Comparison of ENCODE assay signal across 8 cellular contexts in the genomic region with DNA sequence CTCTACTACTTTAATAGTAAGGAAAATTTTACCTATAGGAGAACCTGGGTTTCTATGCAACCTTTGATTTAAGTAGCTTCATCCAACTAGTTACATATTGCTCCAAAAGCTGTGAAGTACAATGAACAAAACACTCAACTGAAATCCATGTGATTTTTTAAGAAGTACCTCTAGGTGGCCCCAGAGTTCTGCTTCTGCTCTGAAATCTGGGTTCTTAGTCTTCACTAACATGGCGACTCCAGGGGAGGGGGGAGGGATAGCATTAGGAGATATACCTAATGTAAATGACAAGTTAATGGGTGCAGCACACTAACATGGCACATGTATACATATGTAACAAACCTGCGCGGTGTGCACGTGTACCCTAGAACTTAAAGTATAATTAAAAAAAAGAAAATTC.
DNase-seq lines count a peak whose midpoint lies in the region; ATAC-seq and TF ChIP-seq lines count a peak whose summit lies in the region.

No MANE protein-coding gene starts in this region.

- ATAC-seq in HG02884 (IDR thresholded peaks at IDR 0.05; ENCODE audit: unreplicated experiment) (peak; percentile 99), GM21737 (IDR thresholded peaks at IDR 0.05; ENCODE audit: unreplicated experiment) (no peak)

- in situ Hi-C loops in ACHN (cut with HindIII; ENCODE audit: low pct_ligation_motif_present, low pct_unique_long_range_greater_than_20kb, low sequenced_read_pairs) (no loop called here), transverse colon (cut with MboI; ENCODE audit: low pct_ligation_motif_present in 1 of 4, low pct_unique_long_range_greater_than_20kb in 1 of 4, low sequenced_read_pairs in 3 of 4) (no loop called here)

- DNase-seq in ACHN (peak; percentile 25), NCI-H526 treated with DMSO at 0.1 percent for 48 hours (lab: John Stamatoyannopoulos, UW) (peak; percentile 33), endothelial cell (ENCODE audit: low spot score) (peak; percentile 24), UCSD-AML1 (lab: John Stamatoyannopoulos, UW; ENCODE audit: unreplicated experiment) (no peak), transverse colon (no peak)

- H3K4me3 ChIP-seq in GM12875 (ENCODE audit: low read depth, low read length): no peak overlapping the region
- H3K4me3 ChIP-seq in transverse colon: no peak overlapping the region

- TF ChIP-seq EP300 in transverse colon (IDR thresholded peaks at IDR 0.05; ENCODE audit: low read depth): no peak

- H3K4me1 Mint-ChIP-seq in endothelial cell (ENCODE audit: unreplicated experiment): no peaks in the 10 kb centered on the region

- no peaks in the 10 kb centered on the region for H3K9me3 Mint-ChIP-seq in endothelial cell (ENCODE audit: unreplicated experiment)

- no peaks in the 10 kb centered on the region for H3K27me3 Mint-ChIP-seq in endothelial cell (ENCODE audit: unreplicated experiment)

- no peaks in the 10 kb centered on the region for H3K27me3 ChIP-seq in transverse colon

- no peak overlapping the region for H3K27ac Mint-ChIP-seq in endothelial cell (ENCODE audit: unreplicated experiment)

- 26 to 84% methylated on average over 3 to 4 of the region's 4 CpGs for WGBS in transverse colon (ENCODE audit: low coverage in 1 of 2), 2 donors

- no peak overlapping the region for H3K27ac ChIP-seq in transverse colon

- no peak overlapping the region for H3K4me3 Mint-ChIP-seq in endothelial cell (ENCODE audit: unreplicated experiment)

- H3K36me3 ChIP-seq in transverse colon: no peaks in the 10 kb centered on the region

- H3K9me3 ChIP-seq in transverse colon: no peaks in the 10 kb centered on the region

- no peak for TF ChIP-seq POLR2A in transverse colon (IDR thresholded peaks at IDR 0.05)

- no peaks in the 10 kb centered on the region for H3K36me3 Mint-ChIP-seq in endothelial cell (ENCODE audit: low read depth, unreplicated experiment)

- TF ChIP-seq CTCF in GM12875 (IDR thresholded peaks at IDR 0.05; ENCODE audit: borderline replicate concordance, insufficient read depth, low read depth, low read length): peak; percentile 37; the same call in 1 of the 2 replicates
- no peak for TF ChIP-seq CTCF in endothelial cell (IDR thresholded peaks at IDR 0.05; ENCODE audit: unreplicated experiment)
- TF ChIP-seq CTCF in transverse colon (IDR thresholded peaks at IDR 0.05): no peak

- intact Hi-C loops in transverse colon (cut with DNase I; ENCODE audit: low total_unique reads): no loop called here

- H3K4me1 ChIP-seq in transverse colon: no peaks in the 10 kb centered on the region

Comparison
In these comparisons a context has a peak if more than half of its experiments do, and no peak if none do; other contexts are left out.
1. DNase-seq: peak in ACHN (single experiment), NCI-H526 treated with DMSO at 0.1 percent for 48 hours (single experiment) and endothelial cell (single experiment); none in UCSD-AML1 (single experiment) and transverse colon (single experiment).